In genomic region chr5:76849767-76850291, GRCh38 we compare ENCODE assay signal across 8 cellular contexts.
DNase-seq lines count a peak whose midpoint lies in the region; ATAC-seq and TF ChIP-seq lines count a peak whose summit lies in the region.

S100Z (plus strand) TSS chr5:76850014; CDS start chr5:76875360, 25,346 bp downstream.

- H3K4me3 ChIP-seq in fibroblast of pulmonary artery (replicated peaks; ENCODE audit: low read depth, low read length) = no peak within 1 kb of the TSS

- no peak for ATAC-seq in GM21528 (IDR thresholded peaks at IDR 0.05; ENCODE audit: low FRiP score, unreplicated experiment)

- TF ChIP-seq CTCF in fibroblast of pulmonary artery (IDR thresholded peaks at IDR 0.05; ENCODE audit: low read length, missing control alignments) (no peak), GM20000 (IDR thresholded peaks at IDR 0.05; ENCODE audit: extremely low read depth, missing control alignments) (no peak)

- DNase-seq in MV-4-11 (lab: John Stamatoyannopoulos, UW) (peak; percentile 75), fibroblast of pulmonary artery (ENCODE audit: low read depth) (peak; percentile 20), NCI-H187 (lab: John Stamatoyannopoulos, UW) (no peak), NCI-H2196 (lab: John Stamatoyannopoulos, UW; ENCODE audit: unreplicated experiment) (no peak), GM20000 (ENCODE audit: low spot score) (no peak)
- DNase-seq in activated CD4-positive, alpha-beta T cell treated with anti-CD3 and anti-CD28 coated beads, Interleukin-2, amount 50 U/mL, for 48 hours = peak; percentile 39 to 53
- peak; percentile 47 for DNase-seq in stimulated activated CD8-positive, alpha-beta memory T cell treated with anti-CD3 and anti-CD28 coated beads, Interleukin-4, amount 100 ng/mL, for 48 hours

Comparison
In these comparisons a context has a peak if more than half of its experiments do, and no peak if none do; other contexts are left out.
1. DNase-seq: peak in MV-4-11 (single experiment), activated CD4-positive, alpha-beta T cell treated with anti-CD3 and anti-CD28 coated beads, Interleukin-2, amount 50 U/mL, for 48 hours (2 of 2), fibroblast of pulmonary artery (single experiment) and stimulated activated CD8-positive, alpha-beta memory T cell treated with anti-CD3 and anti-CD28 coated beads, Interleukin-4, amount 100 ng/mL, for 48 hours (single experiment); none in NCI-H187 (0 of 2), NCI-H2196 (single experiment) and GM20000 (single experiment).